In genomic region chr17:49101054-49101534, GRCh38 we compare ENCODE assay signal across 14 cellular contexts. TPM values are rescaled to one million over a fixed set of nuclear protein-coding genes. Genes with fewer than 3 reads are reported as not detected.
A peak's percentile ranks its signal among the peaks of the same experiment; 100 is the strongest.
DNase-seq lines count a peak whose midpoint lies in the region; ATAC-seq and TF ChIP-seq lines count a peak whose summit lies in the region.
"Had no signal": no experiment of that assay in that cellular context is flagged by ENCODE, and none has a peak within 500 bp of the region (broad histone marks: within the 10 kb centered on the region; RNA-seq: fewer than 3 reads in every experiment).

No MANE protein-coding gene starts in this region.

- H3K4me3 ChIP-seq in GM23248 (no peak overlapping the region), PC-3 (ENCODE audit: low read length) (peak overlapping the region; percentile 36; the same call in 1 of the 2 replicates), epithelial cell of esophagus (ENCODE audit: low read length) (no peak overlapping the region), prostate gland (no peak overlapping the region)
- H3K4me3 ChIP-seq in naive thymus-derived CD4-positive, alpha-beta T cell (ENCODE audit: low read length): no peak overlapping the region
- H3K4me3 ChIP-seq: upper lobe of left lung had no signal

- H3K9me3 ChIP-seq in GM23248 (ENCODE audit: low read depth) (no peaks in the 10 kb centered on the region), PC-3 (ENCODE audit: low read length) (no peaks in the 10 kb centered on the region), prostate gland (no peaks in the 10 kb centered on the region)
- H3K9me3 ChIP-seq in naive thymus-derived CD4-positive, alpha-beta T cell (ENCODE audit: control insufficient read depth in 2 of 3, low read length in 3 of 3): no peaks in the 10 kb centered on the region
- H3K9me3 ChIP-seq: upper lobe of left lung had no signal

- H3K4me1 ChIP-seq in GM23248 (ENCODE audit: insufficient read depth): peaks cover 12% of the 10 kb centered on the region
- peaks cover 20% of the 10 kb centered on the region for H3K4me1 ChIP-seq in PC-3 (ENCODE audit: insufficient read depth, low read length)
- H3K4me1 ChIP-seq in prostate gland (replicated peaks): peaks cover 6% of the 10 kb centered on the region
- no peaks in the 10 kb centered on the region for H3K4me1 ChIP-seq in naive thymus-derived CD4-positive, alpha-beta T cell (ENCODE audit: control insufficient read depth in 2 of 2, insufficient read depth in 2 of 2, low read length in 2 of 2)

- H3K79me2 ChIP-seq in GM23248 (ENCODE audit: insufficient read depth) (no peaks in the 10 kb centered on the region), PC-3 (ENCODE audit: low read length) (no peaks in the 10 kb centered on the region)

- H4K20me1 ChIP-seq in GM23248 (ENCODE audit: insufficient read depth): no peaks in the 10 kb centered on the region
- no peaks in the 10 kb centered on the region for H4K20me1 ChIP-seq in PC-3 (ENCODE audit: low read length)

- 69 to 71% methylated on average over 4 of the region's 4 CpGs for WGBS in GM23248 (ENCODE audit: low coverage in 1 of 2, low lambda C conversion rate in 2 of 2, missing lambda C conversion rate in 2 of 2), 2 experiments
- 36% methylated on average over 4 of the region's 4 CpGs for WGBS in prostate gland

- no peaks in the 10 kb centered on the region for H3K9me2 ChIP-seq in GM23248 (ENCODE audit: insufficient read depth)
- no peaks in the 10 kb centered on the region for H3K9me2 ChIP-seq in PC-3 (replicated peaks; ENCODE audit: low read length)

- H3F3A ChIP-seq in GM23248 (ENCODE audit: insufficient read depth): peaks cover 15% of the 10 kb centered on the region
- H3F3A ChIP-seq in PC-3 (ENCODE audit: low read length, unreplicated experiment): peaks cover 9% of the 10 kb centered on the region

- POLR2A ChIA-PET in PC-3 (lab: Charles Lee; ENCODE audit: unreplicated experiment): interaction anchor here (0.6 to 0.7 kb wide), 2 partner anchors 23 to 407 kb away, joined by 4 to 10 read pairs; no protein-coding TSS in a partner anchor
- POLR2A ChIA-PET in naive thymus-derived CD4-positive, alpha-beta T cell (lab: Charles Lee): no interaction called here

- BruUV-seq in PC-3 (replicated peaks; lab: Mats Ljungman, UMichigan): no TSS peak

- no peak overlapping the region for H2AFZ ChIP-seq in GM23248
- no peak overlapping the region for H2AFZ ChIP-seq in PC-3 (ENCODE audit: low read length)

- no peak for TF ChIP-seq POLR2A in prostate gland (IDR thresholded peaks at IDR 0.05)

- no peaks in the 10 kb centered on the region for H3K9me3 Mint-ChIP-seq in naive thymus-derived CD4-positive, alpha-beta T cell

- no peaks in the 10 kb centered on the region for H3K36me3 Mint-ChIP-seq in naive thymus-derived CD4-positive, alpha-beta T cell
- H3K36me3 Mint-ChIP-seq: activated naive CD8-positive, alpha-beta T cell; immature natural killer cell had no signal

- intact Hi-C loops in PC-3 (cut with micrococcal nuclease) (no loop called here), prostate gland (cut with DNase I) (no loop called here)
- intact Hi-C loops in naive thymus-derived CD4-positive, alpha-beta T cell (cut with micrococcal nuclease): no loop called here

- no peak for TF ChIP-seq CTCF in PC-3 (conservative IDR thresholded peaks at IDR 0.05; ENCODE audit: low read depth, low read length)
- TF ChIP-seq CTCF in epithelial cell of esophagus (IDR thresholded peaks at IDR 0.05; ENCODE audit: insufficient read depth, low read depth, low read length, missing control alignments): no peak
- no peak for TF ChIP-seq CTCF in prostate gland (IDR thresholded peaks at IDR 0.05)

- CTCF ChIA-PET in PC-3 (lab: Charles Lee): interaction anchor here (0.6 to 1.5 kb wide), 2 partner anchors 20 to 65 kb away, joined by 4 to 7 read pairs; no protein-coding TSS in a partner anchor
- CTCF ChIA-PET in naive thymus-derived CD4-positive, alpha-beta T cell (lab: Charles Lee): no interaction called here

- peak; percentile 84 for ATAC-seq in PC-3
- no peak for ATAC-seq in GM21381 (IDR thresholded peaks at IDR 0.05; ENCODE audit: unreplicated experiment)
- ATAC-seq in naive thymus-derived CD4-positive, alpha-beta T cell: no peak
- no peak for ATAC-seq in HG03457 (IDR thresholded peaks at IDR 0.05; ENCODE audit: unreplicated experiment)
- no peak for ATAC-seq in HG03280 (IDR thresholded peaks at IDR 0.05; ENCODE audit: unreplicated experiment)

- H3K27me3 ChIP-seq in GM23248 (replicated peaks; ENCODE audit: insufficient read depth) (no peaks in the 10 kb centered on the region), PC-3 (ENCODE audit: low read length) (no peaks in the 10 kb centered on the region), prostate gland (replicated peaks; ENCODE audit: insufficient read depth) (no peaks in the 10 kb centered on the region)
- H3K27me3 ChIP-seq in naive thymus-derived CD4-positive, alpha-beta T cell (ENCODE audit: control insufficient read depth in 2 of 2, insufficient read depth in 2 of 2, low read length in 2 of 2): no peaks in the 10 kb centered on the region
- H3K27me3 ChIP-seq: upper lobe of left lung had no signal

- H3K27me3 Mint-ChIP-seq in naive thymus-derived CD4-positive, alpha-beta T cell: peaks cover 0 to 9% (median 3%) of the 10 kb centered on the region in 5 donors

- DNase-seq in GM23248: peak; percentile 12
- peak; percentile 99 for DNase-seq in PC-3
- peak; percentile 94 for DNase-seq in epithelial cell of esophagus (ENCODE audit: low read depth)
- peak; percentile 34 for DNase-seq in prostate gland (ENCODE audit: low spot score)
- DNase-seq in naive thymus-derived CD4-positive, alpha-beta T cell: no peak
- DNase-seq: immature natural killer cell, NCI-H1436, nucleus accumbens, Right ventricle myocardium superior had no signal

- no peak overlapping the region for H3K4me2 ChIP-seq in GM23248 (ENCODE audit: unreplicated experiment)
- peak overlapping the region; percentile 75 for H3K4me2 ChIP-seq in PC-3 (ENCODE audit: low read length)

- in situ Hi-C loops in GM23248 (cut with MboI): no loop called here

- H3K4me1 Mint-ChIP-seq in naive thymus-derived CD4-positive, alpha-beta T cell: no peaks in the 10 kb centered on the region
- H3K4me1 Mint-ChIP-seq: immature natural killer cell had no signal

- H3K36me3 ChIP-seq in GM23248 (ENCODE audit: low read depth) (no peaks in the 10 kb centered on the region), PC-3 (ENCODE audit: low read depth, low read length) (no peaks in the 10 kb centered on the region), prostate gland (no peaks in the 10 kb centered on the region)
- no peaks in the 10 kb centered on the region for H3K36me3 ChIP-seq in naive thymus-derived CD4-positive, alpha-beta T cell (ENCODE audit: control insufficient read depth in 2 of 3, insufficient read depth in 3 of 3, low read length in 3 of 3)
- H3K36me3 ChIP-seq: upper lobe of left lung had no signal

- H3K27ac ChIP-seq in GM23248 (peak overlapping the region; percentile 62; the same call in 1 of the 2 replicates), PC-3 (ENCODE audit: low read length) (peak overlapping the region; percentile 96), prostate gland (peak overlapping the region in 1 of 2 donors; percentile 40)
- H3K27ac ChIP-seq in naive thymus-derived CD4-positive, alpha-beta T cell (ENCODE audit: low read depth, low read length): no peak overlapping the region
- H3K27ac ChIP-seq: upper lobe of left lung had no signal

- H3K27ac Mint-ChIP-seq in naive thymus-derived CD4-positive, alpha-beta T cell: no peak overlapping the region
- H3K27ac Mint-ChIP-seq: activated naive CD8-positive, alpha-beta T cell; immature natural killer cell had no signal

- H3K4me3 Mint-ChIP-seq in naive thymus-derived CD4-positive, alpha-beta T cell: no peak overlapping the region
- H3K4me3 Mint-ChIP-seq: activated naive CD8-positive, alpha-beta T cell; immature natural killer cell had no signal

- H3K9ac ChIP-seq in GM23248 (no peak overlapping the region), PC-3 (ENCODE audit: low read length) (peak overlapping the region; percentile 76)

RNA-seq across cellular contexts. Expression of gene B4GALNT2, which starts 31.5 kb away (rescaled TPM):
- total RNA-seq in GM23248 (2014; rRNA removed; shearing (Covaris generic)): not detected in 2 replicates
- polyA plus RNA-seq in GM23248 (2016; fragmentation: Nextera tagmentation; extraction: Ambion mirVana): not detected in 2 replicates
- total RNA-seq in PC-3 (2014; rRNA removed) (0.06 and 0.29 TPM in 2 replicates), prostate gland (not detected)
- total RNA-seq in naive thymus-derived CD4-positive, alpha-beta T cell: under 1 TPM in 4 of 5 experiments, not detected in 1; 0.03 to 0.05 (median 0.05) TPM
- polyA plus RNA-seq in naive thymus-derived CD4-positive, alpha-beta T cell: not detected
- total RNA-seq: Right ventricle myocardium superior had no signal
- polyA plus RNA-seq: immature natural killer cell had no signal

Comparison
In these comparisons a context has a peak if more than half of its experiments do, and no peak if none do; other contexts are left out.
1. DNase-seq: peak in GM23248 (single experiment), PC-3 (single experiment), epithelial cell of esophagus (single experiment) and prostate gland (single experiment); none in naive thymus-derived CD4-positive, alpha-beta T cell (0 of 9).